In genomic region chr14:88026890-88027289, GRCh38 we compare ENCODE assay signal across 20 cellular contexts. TPM values are rescaled to one million over a fixed set of nuclear protein-coding genes. Genes with fewer than 3 reads are reported as not detected.
DNase-seq lines count a peak whose midpoint lies in the region; ATAC-seq and TF ChIP-seq lines count a peak whose summit lies in the region.
"Had no signal": no experiment of that assay in that cellular context is flagged by ENCODE, and none has a peak within 500 bp of the region (broad histone marks: within the 10 kb centered on the region; RNA-seq: fewer than 3 reads in every experiment).

No MANE protein-coding gene starts in this region.

- intact Hi-C loops in esophagus squamous epithelium (cut with DNase I), result no loop called here

- no peaks in the 10 kb centered on the region for H3K36me3 ChIP-seq in esophagus squamous epithelium
- H3K36me3 ChIP-seq: adrenal gland, pancreas had no signal

- no peaks in the 10 kb centered on the region for H3K9me3 ChIP-seq in esophagus squamous epithelium
- H3K9me3 ChIP-seq: adrenal gland, pancreas, SK-N-SH had no signal

- TF ChIP-seq POLR2A in esophagus squamous epithelium (IDR thresholded peaks at IDR 0.05), result no peak

- H3K9me3 Mint-ChIP-seq in activated T-cell treated with anti-CD3 and anti-CD28 coated beads, Interleukin-2, amount 50 U/mL, for 24 hours, result no peaks in the 10 kb centered on the region
- no peaks in the 10 kb centered on the region for H3K9me3 Mint-ChIP-seq in activated CD4-positive, alpha-beta memory T cell treated with anti-CD3 and anti-CD28 coated beads, Interleukin-2, amount 10 ng/mL, durations not matched to agents 7 days and 5 days
- H3K9me3 Mint-ChIP-seq in natural killer cell treated with Interleukin-12 subunit alpha and Interleukin-12 subunit beta and Interleukin-15 and Interleukin-18, amount 100 ng/mL, for 72 hours, result peaks cover 7% of the 10 kb centered on the region
- H3K9me3 Mint-ChIP-seq: mesothelial cell of epicardium had no signal

- CTCF ChIA-PET in activated CD4-positive, alpha-beta memory T cell treated with anti-CD3 and anti-CD28 coated beads, Interleukin-2, amount 10 ng/mL, durations not matched to agents 7 days and 5 days (lab: Charles Lee), result interaction anchor here (1.0 kb wide), 1 partner anchor 142 kb away, joined by 3 read pairs; no protein-coding TSS in a partner anchor

- no peak for TF ChIP-seq CTCF in esophagus squamous epithelium (IDR thresholded peaks at IDR 0.05)

- no peak for DNase-seq in activated T-cell treated with anti-CD3 and anti-CD28 coated beads, Interleukin-2, amount 50 U/mL, for 24 hours
- no peak for DNase-seq in activated T-cell treated with anti-CD3 and anti-CD28 coated beads, Interleukin-2, amount 50 U/mL, for 48 hours
- DNase-seq in activated CD4-positive, alpha-beta memory T cell treated with anti-CD3 and anti-CD28 coated beads, Interleukin-2, amount 10 ng/mL, durations not matched to agents 7 days and 5 days, result no peak
- DNase-seq in natural killer cell treated with Interleukin-12 subunit alpha and Interleukin-12 subunit beta and Interleukin-15 and Interleukin-18, amount 100 ng/mL, for 72 hours (ENCODE audit: low spot score), result no peak
- DNase-seq in esophagus squamous epithelium (lab: John Stamatoyannopoulos, UW), result no peak
- DNase-seq: adrenal gland; DMS 273 treated with DMSO at 0.1 percent for 48 hours; Kasumi-1; NCI-H2081; NK-92 treated with Interleukin-12 subunit alpha and Interleukin-12 subunit beta, amount 100 ng/mL, for 24 hours; pancreas; SK-N-SH; stimulated activated CD4-positive, alpha-beta T cell treated with anti-CD3 and anti-CD28 coated beads, Interleukin-12 subunit alpha, Interleukin-12 subunit beta, amount 100 ng/mL, for 4 hours had no signal

- no peak overlapping the region for H3K27ac ChIP-seq in esophagus squamous epithelium
- H3K27ac ChIP-seq: adrenal gland, coronary artery, pancreas had no signal

- peaks cover 0 to 10% (median 0%) of the 10 kb centered on the region in 4 donors for H3K27me3 ChIP-seq in esophagus squamous epithelium
- H3K27me3 ChIP-seq: adrenal gland, pancreas had no signal

- H3K4me3 Mint-ChIP-seq in activated T-cell treated with anti-CD3 and anti-CD28 coated beads, Interleukin-2, amount 50 U/mL, for 24 hours, result no peak overlapping the region
- H3K4me3 Mint-ChIP-seq in activated CD4-positive, alpha-beta memory T cell treated with anti-CD3 and anti-CD28 coated beads, Interleukin-2, amount 10 ng/mL, durations not matched to agents 7 days and 5 days, result peak overlapping the region; percentile 12
- peak overlapping the region; percentile 67 for H3K4me3 Mint-ChIP-seq in natural killer cell treated with Interleukin-12 subunit alpha and Interleukin-12 subunit beta and Interleukin-15 and Interleukin-18, amount 100 ng/mL, for 72 hours
- H3K4me3 Mint-ChIP-seq: mesothelial cell of epicardium had no signal

- H3K27me3 Mint-ChIP-seq in activated T-cell treated with anti-CD3 and anti-CD28 coated beads, Interleukin-2, amount 50 U/mL, for 24 hours, result no peaks in the 10 kb centered on the region
- H3K27me3 Mint-ChIP-seq in activated CD4-positive, alpha-beta memory T cell treated with anti-CD3 and anti-CD28 coated beads, Interleukin-2, amount 10 ng/mL, durations not matched to agents 7 days and 5 days, result no peaks in the 10 kb centered on the region
- H3K27me3 Mint-ChIP-seq in natural killer cell treated with Interleukin-12 subunit alpha and Interleukin-12 subunit beta and Interleukin-15 and Interleukin-18, amount 100 ng/mL, for 72 hours, result no peaks in the 10 kb centered on the region

- H3K27ac Mint-ChIP-seq in activated T-cell treated with anti-CD3 and anti-CD28 coated beads, Interleukin-2, amount 50 U/mL, for 24 hours, result peak overlapping the region; percentile 81
- peak overlapping the region; percentile 74 for H3K27ac Mint-ChIP-seq in activated CD4-positive, alpha-beta memory T cell treated with anti-CD3 and anti-CD28 coated beads, Interleukin-2, amount 10 ng/mL, durations not matched to agents 7 days and 5 days
- peak overlapping the region; percentile 61 to 80 for H3K27ac Mint-ChIP-seq in natural killer cell treated with Interleukin-12 subunit alpha and Interleukin-12 subunit beta and Interleukin-15 and Interleukin-18, amount 100 ng/mL, for 72 hours
- H3K27ac Mint-ChIP-seq: mesothelial cell of epicardium had no signal

- no peak overlapping the region for H3K4me3 ChIP-seq in esophagus squamous epithelium
- H3K4me3 ChIP-seq: adrenal gland, coronary artery, pancreas had no signal

- POLR2A ChIA-PET in activated CD4-positive, alpha-beta memory T cell treated with anti-CD3 and anti-CD28 coated beads, Interleukin-2, amount 10 ng/mL, durations not matched to agents 7 days and 5 days (lab: Charles Lee), result interaction anchor here (1.1 to 2.2 kb wide), 3 partner anchors 13 to 32 kb away, joined by 3 to 20 read pairs (median 3); partner anchors contain the start of gene GPR65

- WGBS in esophagus squamous epithelium, 2 donors, result 38 to 41% methylated on average over 2 of the region's 2 CpGs

- H3K4me1 ChIP-seq in esophagus squamous epithelium, result no peaks in the 10 kb centered on the region
- H3K4me1 ChIP-seq: pancreas had no signal

- peaks cover 81% of the 10 kb centered on the region for H3K4me1 Mint-ChIP-seq in activated T-cell treated with anti-CD3 and anti-CD28 coated beads, Interleukin-2, amount 50 U/mL, for 24 hours (ENCODE audit: low read depth)
- peaks cover 58% of the 10 kb centered on the region for H3K4me1 Mint-ChIP-seq in activated CD4-positive, alpha-beta memory T cell treated with anti-CD3 and anti-CD28 coated beads, Interleukin-2, amount 10 ng/mL, durations not matched to agents 7 days and 5 days
- peaks cover 61 to 69% of the 10 kb centered on the region in 2 donors for H3K4me1 Mint-ChIP-seq in natural killer cell treated with Interleukin-12 subunit alpha and Interleukin-12 subunit beta and Interleukin-15 and Interleukin-18, amount 100 ng/mL, for 72 hours (ENCODE audit: low read depth in 2 of 2)

- no peaks in the 10 kb centered on the region for H3K36me3 Mint-ChIP-seq in activated T-cell treated with anti-CD3 and anti-CD28 coated beads, Interleukin-2, amount 50 U/mL, for 24 hours (ENCODE audit: low read depth)
- peaks cover 19% of the 10 kb centered on the region for H3K36me3 Mint-ChIP-seq in activated CD4-positive, alpha-beta memory T cell treated with anti-CD3 and anti-CD28 coated beads, Interleukin-2, amount 10 ng/mL, durations not matched to agents 7 days and 5 days (ENCODE audit: low read depth)
- peaks cover 14% of the 10 kb centered on the region for H3K36me3 Mint-ChIP-seq in natural killer cell treated with Interleukin-12 subunit alpha and Interleukin-12 subunit beta and Interleukin-15 and Interleukin-18, amount 100 ng/mL, for 72 hours
- H3K36me3 Mint-ChIP-seq: mesothelial cell of epicardium had no signal

- ATAC-seq in HG02798 (IDR thresholded peaks at IDR 0.05; ENCODE audit: poor library complexity, unreplicated experiment) (peak; percentile 63), GM18520 (IDR thresholded peaks at IDR 0.05; ENCODE audit: unreplicated experiment) (no peak), HG03045 (IDR thresholded peaks at IDR 0.05; ENCODE audit: unreplicated experiment) (no peak)
- ATAC-seq in natural killer cell treated with Interleukin-12 subunit alpha and Interleukin-12 subunit beta and Interleukin-15 and Interleukin-18, amount 100 ng/mL, for 72 hours, result no peak
- ATAC-seq: activated CD4-positive, CD25-positive, alpha-beta regulatory T cell treated with anti-CD3 and anti-CD28 coated beads, Interleukin-2, amount 50 U/mL, for 24 hours; pancreas had no signal

RNA-seq across cellular contexts. Expression of gene GPR65, which starts 22.0 kb away (rescaled TPM):
- total RNA-seq in activated CD4-positive, alpha-beta memory T cell treated with anti-CD3 and anti-CD28 coated beads, Interleukin-2, amount 10 ng/mL, durations not matched to agents 7 days and 5 days, result 10 to 100 TPM; 22.9 to 23.7 TPM
- total RNA-seq in natural killer cell treated with Interleukin-12 subunit alpha and Interleukin-12 subunit beta and Interleukin-15 and Interleukin-18, amount 100 ng/mL, for 72 hours, result 10 to 100 TPM; 20.4 to 35.0 TPM
- total RNA-seq in esophagus squamous epithelium, result 1 to 10 TPM in 2 of 4 donors, under 1 TPM in 2; 0.34 to 1.4 (median 0.75) TPM
- total RNA-seq: A673, mesothelial cell of epicardium had no signal

RNA-seq across cellular contexts. Expression of gene GALC, which starts 33.9 kb away (rescaled TPM):
- total RNA-seq in activated CD4-positive, alpha-beta memory T cell treated with anti-CD3 and anti-CD28 coated beads, Interleukin-2, amount 10 ng/mL, durations not matched to agents 7 days and 5 days, result 10 to 100 TPM; 24.3 to 27.6 TPM
- total RNA-seq in natural killer cell treated with Interleukin-12 subunit alpha and Interleukin-12 subunit beta and Interleukin-15 and Interleukin-18, amount 100 ng/mL, for 72 hours, result 10 to 100 TPM; 25.1 to 27.0 TPM
- 10 to 100 TPM in 2 of 4 donors, 1 to 10 TPM in 2; 3.4 to 15.8 (median 10.8) TPM for total RNA-seq in esophagus squamous epithelium

Comparison
In these comparisons a context has a peak if more than half of its experiments do, and no peak if none do; other contexts are left out.
1. RNA of gene GPR65, which starts 22.0 kb away (total RNA-seq): 20.4 to 35.0 TPM in natural killer cell treated with Interleukin-12 subunit alpha and Interleukin-12 subunit beta and Interleukin-15 and Interleukin-18, amount 100 ng/mL, for 72 hours and 22.9 to 23.7 TPM in activated CD4-positive, alpha-beta memory T cell treated with anti-CD3 and anti-CD28 coated beads, Interleukin-2, amount 10 ng/mL, durations not matched to agents 7 days and 5 days; 0.34 to 1.4 TPM in esophagus squamous epithelium; every median in the first group is over 4 times any median in the second.
2. Peak in every context shown above with its lines, with median percentiles within 50 percentile points of each other: H3K27ac Mint-ChIP-seq.